ENCODE assay signal across 23 cellular contexts in the genomic region with DNA sequence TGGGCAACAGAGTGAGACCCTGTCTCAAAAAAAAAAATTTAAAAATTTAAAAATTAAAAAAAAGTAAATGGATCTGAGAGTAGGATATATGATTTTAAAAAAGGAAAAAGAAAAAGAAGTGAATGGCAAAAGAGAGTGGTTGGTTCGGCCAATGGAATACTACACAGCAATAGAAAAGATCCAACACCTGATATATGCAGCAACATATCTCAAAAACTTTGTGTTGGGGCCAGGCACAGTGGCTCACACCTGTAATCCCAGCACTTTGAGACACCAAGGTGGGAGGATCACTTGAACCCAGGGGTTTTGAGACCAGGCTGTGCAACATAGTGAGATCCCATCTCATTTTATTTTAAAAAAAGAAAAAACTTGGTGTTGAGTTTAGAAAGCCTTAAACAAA. TPM values are rescaled to one million over a fixed set of nuclear protein-coding genes. Genes with fewer than 3 reads are reported as not detected.
"Had no signal": no experiment of that assay in that cellular context is flagged by ENCODE, and none has a peak within 500 bp of the region (broad histone marks: within the 10 kb centered on the region; RNA-seq: fewer than 3 reads in every experiment).

No MANE protein-coding gene starts in this region.

- H3K27me3 ChIP-seq: brain microvascular endothelial cell, testis had no signal

- H3K27ac Mint-ChIP-seq: activated CD4-positive, alpha-beta T cell treated with anti-CD3 and anti-CD28 coated beads, Interleukin-2, amount 10 ng/mL, durations not matched to agents 24 days and 14 days; mesothelial cell of epicardium; neural progenitor cell; progenitor cell of endocrine pancreas had no signal

- H3K4me2 ChIP-seq: neural progenitor cell had no signal

- H3K4me3 Mint-ChIP-seq: activated CD4-positive, alpha-beta T cell treated with anti-CD3 and anti-CD28 coated beads, Interleukin-2, amount 10 ng/mL, durations not matched to agents 24 days and 14 days; activated T-cell treated with anti-CD3 and anti-CD28 coated beads, Interleukin-2, amount 50 U/mL, for 4 hours; mesothelial cell of epicardium; neural progenitor cell; stimulated activated naive CD8-positive, alpha-beta T cell treated with anti-CD3 and anti-CD28 coated beads, Interleukin-15, amount 100 ng/mL, for 72 hours had no signal

- H3K4me1 ChIP-seq: gastrocnemius medialis, neural progenitor cell had no signal

- H3K36me3 Mint-ChIP-seq: mesothelial cell of epicardium, neural progenitor cell had no signal

- H3K9me3 Mint-ChIP-seq: activated CD4-positive, alpha-beta T cell treated with anti-CD3 and anti-CD28 coated beads, Interleukin-2, amount 10 ng/mL, durations not matched to agents 24 days and 14 days; activated T-cell treated with anti-CD3 and anti-CD28 coated beads, Interleukin-2, amount 50 U/mL, for 4 hours; mesothelial cell of epicardium; neural progenitor cell; stimulated activated naive CD8-positive, alpha-beta T cell treated with anti-CD3 and anti-CD28 coated beads, Interleukin-15, amount 100 ng/mL, for 72 hours had no signal

- H3K36me3 ChIP-seq: brain microvascular endothelial cell, gastrocnemius medialis, heart left ventricle, left lung, neural progenitor cell had no signal

- H3K27ac ChIP-seq: brain microvascular endothelial cell, coronary artery, gastrocnemius medialis, heart left ventricle, left lung, neural progenitor cell, testis had no signal

- ATAC-seq: activated T-cell treated with anti-CD3 and anti-CD28 coated beads, Interleukin-2, amount 50 U/mL, for 4 hours; gastrocnemius medialis; heart left ventricle; left lung; stimulated activated naive CD8-positive, alpha-beta T cell treated with anti-CD3 and anti-CD28 coated beads, Interleukin-15, amount 100 ng/mL, for 72 hours had no signal

- H2AFZ ChIP-seq: neural progenitor cell had no signal

- H3K9me3 ChIP-seq: gastrocnemius medialis, heart left ventricle, left lung, testis had no signal

- H3K9ac ChIP-seq: neural progenitor cell had no signal

- H3K4me3 ChIP-seq: coronary artery, gastrocnemius medialis, heart left ventricle, left lung, neural progenitor cell, testis had no signal

- DNase-seq: activated CD4-positive, alpha-beta T cell treated with anti-CD3 and anti-CD28 coated beads, Interleukin-2, amount 10 ng/mL, durations not matched to agents 24 days and 14 days; activated CD8-positive, alpha-beta memory T cell treated with anti-CD3 and anti-CD28 coated beads, Interleukin-2, amount 50 U/mL, for 4 hours; activated effector memory CD4-positive, alpha-beta T cell treated with anti-CD3 and anti-CD28 coated beads, Interleukin-2, amount 50 U/mL, for 16 hours; activated naive CD4-positive, alpha-beta T cell treated with anti-CD3 and anti-CD28 coated beads, Interleukin-2, amount 50 U/mL, for 16 hours; activated T-cell treated with anti-CD3 and anti-CD28 coated beads, Interleukin-2, amount 50 U/mL, for 4 hours; aorta; brain microvascular endothelial cell; gastrocnemius medialis; heart left ventricle; left lung; stimulated activated CD4-positive, alpha-beta T cell treated with anti-CD3 and anti-CD28 coated beads, Interleukin-2, amount 100 ng/mL, for 24 hours; stimulated activated naive CD8-positive, alpha-beta T cell treated with anti-CD3 and anti-CD28 coated beads, Interleukin-15, amount 100 ng/mL, for 72 hours; T-helper 1 cell; T1000; testis had no signal

- H3K27me3 Mint-ChIP-seq: activated CD4-positive, alpha-beta T cell treated with anti-CD3 and anti-CD28 coated beads, Interleukin-2, amount 10 ng/mL, durations not matched to agents 24 days and 14 days; stimulated activated naive CD8-positive, alpha-beta T cell treated with anti-CD3 and anti-CD28 coated beads, Interleukin-15, amount 100 ng/mL, for 72 hours had no signal

RNA-seq across cellular contexts. Expression of gene LYPD3, which starts 1.4 kb away (rescaled TPM):
- total RNA-seq: gastrocnemius medialis, osteoblast had no signal

RNA-seq across cellular contexts. Expression of gene TEX101, which starts 52.1 kb away (rescaled TPM):
- total RNA-seq: activated CD4-positive, alpha-beta T cell treated with anti-CD3 and anti-CD28 coated beads, Interleukin-2, amount 10 ng/mL, durations not matched to agents 24 days and 14 days; activated T-cell treated with anti-CD3 and anti-CD28 coated beads, Interleukin-2, amount 50 U/mL, for 4 hours; aorta; gastrocnemius medialis; heart left ventricle; kidney epithelial cell; left lung; lung microvascular endothelial cell; mesothelial cell of epicardium; osteoblast; progenitor cell of endocrine pancreas; ureter had no signal
- polyA plus RNA-seq: aorta, heart left ventricle had no signal
